ENCODE assay signal across 1 cellular context in the genomic region with DNA sequence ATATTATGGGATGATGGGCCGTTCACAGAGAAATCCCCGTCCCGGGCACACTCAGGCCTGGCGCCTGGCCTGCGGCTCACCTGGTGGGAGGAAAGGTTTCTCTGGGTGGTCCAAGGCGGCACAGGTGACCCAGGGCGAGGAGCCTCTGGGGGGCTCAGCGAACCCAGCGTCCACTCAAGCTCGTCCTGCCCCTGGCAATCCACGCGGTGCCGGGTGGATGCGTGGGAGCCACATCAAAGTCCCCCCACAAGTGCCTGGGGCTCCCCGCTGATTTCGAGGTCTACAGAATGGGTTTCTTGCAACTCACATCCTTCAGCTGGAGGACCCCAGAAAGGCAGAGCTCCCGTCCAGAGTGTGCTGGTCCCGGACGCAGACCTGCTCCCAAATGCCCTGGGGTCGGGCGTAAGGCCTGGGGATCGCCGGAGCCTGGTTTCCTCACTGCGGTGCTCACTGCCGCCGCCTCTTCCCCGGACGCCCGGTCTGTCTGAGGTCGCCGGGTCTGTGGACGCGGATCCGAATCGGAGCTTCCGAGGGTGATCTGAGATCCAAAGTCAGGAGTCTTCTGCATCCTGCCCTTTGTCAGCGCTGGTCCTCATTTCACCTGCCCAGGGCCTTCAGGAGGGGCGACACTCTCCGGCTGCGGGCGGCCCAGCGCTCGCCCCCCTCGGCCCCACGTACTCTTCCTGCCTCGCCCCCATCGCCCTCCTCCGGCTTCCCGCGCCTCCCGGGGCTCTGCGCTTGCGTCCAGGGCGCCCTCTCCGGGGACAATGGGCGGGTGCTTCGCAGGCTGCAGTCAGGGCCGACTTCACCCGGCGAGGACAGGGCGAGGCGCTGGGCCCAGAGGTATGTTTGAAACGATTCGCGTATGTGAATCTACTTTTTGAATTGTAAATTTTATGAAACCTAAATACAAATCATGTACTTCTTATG.
TF ChIP-seq lines count a peak whose summit lies in the region.

No MANE protein-coding gene starts in this region.

TF ChIP-seq in SK-N-SH treated with all-trans-retinoic acid at 6 μM for 48 hours, 23 proteins besides CTCF, POLR2A, EP300 and RAD21 (continued from another document):
- TF ChIP-seq PATZ1 (CRISPR knock-in tag; IDR thresholded peaks at IDR 0.05; ENCODE audit: borderline replicate concordance) (no peak), ISL1 (CRISPR knock-in tag; IDR thresholded peaks at IDR 0.05) (no peak), CSRNP3 (CRISPR knock-in tag; IDR thresholded peaks at IDR 0.05) (no peak), BACH2 (CRISPR knock-in tag; IDR thresholded peaks at IDR 0.05; ENCODE audit: borderline replicate concordance) (no peak), ARNTL (CRISPR knock-in tag; IDR thresholded peaks at IDR 0.05; ENCODE audit: borderline replicate concordance, low read depth) (no peak), ZNF8 (CRISPR knock-in tag; IDR thresholded peaks at IDR 0.05) (no peak), TCF4 (CRISPR knock-in tag; IDR thresholded peaks at IDR 0.05; ENCODE audit: borderline replicate concordance) (no peak), PPARA (CRISPR knock-in tag; IDR thresholded peaks at IDR 0.05; ENCODE audit: borderline replicate concordance) (no peak), CSDC2 (CRISPR knock-in tag; IDR thresholded peaks at IDR 0.05) (no peak)
- TF ChIP-seq, protein P1, sequence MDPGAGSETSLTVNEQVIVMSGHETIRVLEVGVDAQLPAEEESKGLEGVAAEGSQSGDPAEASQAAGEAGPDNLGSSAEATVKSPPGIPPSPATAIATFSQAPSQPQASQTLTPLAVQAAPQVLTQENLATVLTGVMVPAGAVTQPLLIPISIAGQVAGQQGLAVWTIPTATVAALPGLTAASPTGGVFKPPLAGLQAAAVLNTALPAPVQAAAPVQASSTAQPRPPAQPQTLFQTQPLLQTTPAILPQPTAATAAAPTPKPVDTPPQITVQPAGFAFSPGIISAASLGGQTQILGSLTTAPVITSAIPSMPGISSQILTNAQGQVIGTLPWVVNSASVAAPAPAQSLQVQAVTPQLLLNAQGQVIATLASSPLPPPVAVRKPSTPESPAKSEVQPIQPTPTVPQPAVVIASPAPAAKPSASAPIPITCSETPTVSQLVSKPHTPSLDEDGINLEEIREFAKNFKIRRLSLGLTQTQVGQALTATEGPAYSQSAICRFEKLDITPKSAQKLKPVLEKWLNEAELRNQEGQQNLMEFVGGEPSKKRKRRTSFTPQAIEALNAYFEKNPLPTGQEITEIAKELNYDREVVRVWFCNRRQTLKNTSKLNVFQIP (CRISPR knock-in tag; IDR thresholded peaks at IDR 0.05; ENCODE audit: borderline replicate concordance, low read depth): no peak
- TF ChIP-seq, protein P2, sequence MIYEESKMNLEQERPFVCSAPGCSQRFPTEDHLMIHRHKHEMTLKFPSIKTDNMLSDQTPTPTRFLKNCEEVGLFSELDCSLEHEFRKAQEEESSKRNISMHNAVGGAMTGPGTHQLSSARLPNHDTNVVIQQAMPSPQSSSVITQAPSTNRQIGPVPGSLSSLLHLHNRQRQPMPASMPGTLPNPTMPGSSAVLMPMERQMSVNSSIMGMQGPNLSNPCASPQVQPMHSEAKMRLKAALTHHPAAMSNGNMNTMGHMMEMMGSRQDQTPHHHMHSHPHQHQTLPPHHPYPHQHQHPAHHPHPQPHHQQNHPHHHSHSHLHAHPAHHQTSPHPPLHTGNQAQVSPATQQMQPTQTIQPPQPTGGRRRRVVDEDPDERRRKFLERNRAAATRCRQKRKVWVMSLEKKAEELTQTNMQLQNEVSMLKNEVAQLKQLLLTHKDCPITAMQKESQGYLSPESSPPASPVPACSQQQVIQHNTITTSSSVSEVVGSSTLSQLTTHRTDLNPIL (CRISPR knock-in tag; IDR thresholded peaks at IDR 0.05; ENCODE audit: low read depth): no peak
